ENCODE assay signal across 9 cellular contexts in genomic region chr12:39619316-39619659, GRCh38.
DNase-seq lines count a peak whose midpoint lies in the region; ATAC-seq lines count a peak whose summit lies in the region.
"Had no signal": no experiment of that assay in that cellular context is flagged by ENCODE, and none has a peak within 500 bp of the region (broad histone marks: within the 10 kb centered on the region; RNA-seq: fewer than 3 reads in every experiment).

No MANE protein-coding gene starts in this region.

- no peaks in the 10 kb centered on the region for H3K27me3 ChIP-seq in muscle layer of colon (ENCODE audit: control insufficient read depth in 1 of 2, insufficient read depth in 2 of 2, low read length in 2 of 2)

- peak; percentile 20 for ATAC-seq in HG02678 (IDR thresholded peaks at IDR 0.05; ENCODE audit: unreplicated experiment)

- H3K9ac ChIP-seq in muscle layer of colon (ENCODE audit: low read length) = peak overlapping the region; percentile 44

- DNase-seq in NCI-H748 (lab: John Stamatoyannopoulos, UW; ENCODE audit: unreplicated experiment) (peak; percentile 40), NCI-H748 treated with DMSO at 0.1 percent for 48 hours (lab: John Stamatoyannopoulos, UW) (no peak), NCI-H524 (lab: John Stamatoyannopoulos, UW) (peak; percentile 74 to 88), globus pallidus (ENCODE audit: low spot score) (no peak)
- no peak for DNase-seq in stimulated activated naive CD4-positive, alpha-beta T cell treated with Interleukin-2 at 50 U/mL for 16 hours (lab: John Stamatoyannopoulos, UW)

- H3K27ac ChIP-seq in cingulate gyrus (ENCODE audit: low read depth, low read length) (peak overlapping the region; percentile 63), muscle layer of colon (ENCODE audit: low read depth, low read length) (peak overlapping the region; percentile 85)
- H3K27ac ChIP-seq: C4-2B had no signal

- no peaks in the 10 kb centered on the region for H3K36me3 ChIP-seq in muscle layer of colon (ENCODE audit: insufficient read depth, low read length)

- H3K4me1 ChIP-seq in muscle layer of colon (ENCODE audit: insufficient read depth, low read length) = peaks cover 5% of the 10 kb centered on the region

- H3K4me3 ChIP-seq in muscle layer of colon (ENCODE audit: low read depth in 1 of 2, low read length in 2 of 2) = peak overlapping the region; percentile 53 to 92

- H3K9me3 ChIP-seq in muscle layer of colon (ENCODE audit: low read length) = no peaks in the 10 kb centered on the region

Comparison
In these comparisons a context has a peak if more than half of its experiments do, and no peak if none do; other contexts are left out.
1. DNase-seq: peak in NCI-H748 (single experiment) and NCI-H524 (2 of 2); none in NCI-H748 treated with DMSO at 0.1 percent for 48 hours (single experiment), stimulated activated naive CD4-positive, alpha-beta T cell treated with Interleukin-2 at 50 U/mL for 16 hours (single experiment) and globus pallidus (single experiment).